In the genomic region with DNA sequence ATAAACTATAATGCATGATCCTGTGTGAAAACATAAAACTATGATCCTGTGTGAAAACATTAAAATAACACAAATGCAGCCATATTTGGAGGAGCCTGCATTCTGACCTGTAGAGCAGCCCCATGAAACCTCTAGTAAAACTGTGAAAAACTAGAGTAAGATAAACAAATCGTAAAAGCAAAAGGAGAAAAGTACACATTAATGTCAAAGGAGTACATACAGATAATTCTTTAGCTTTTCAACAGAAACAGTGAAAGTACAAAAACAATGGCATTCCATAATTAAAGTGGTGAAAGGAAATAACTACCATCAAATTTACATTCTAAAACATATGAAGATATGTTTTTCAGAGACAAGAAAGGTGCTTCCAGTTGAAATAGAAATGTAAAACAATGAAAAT, we compare ENCODE assay signal across 14 cellular contexts.
"Had no signal": no experiment of that assay in that cellular context is flagged by ENCODE, and none has a peak within 500 bp of the region (broad histone marks: within the 10 kb centered on the region; RNA-seq: fewer than 3 reads in every experiment).

No MANE protein-coding gene starts in this region.

- FAIRE-seq: urothelium cell line had no signal

- ATAC-seq: left colon; naive thymus-derived CD4-positive, alpha-beta T cell; pancreas; right cardiac atrium had no signal

- DNase-seq: dermis blood vessel endothelial cell; esophagus squamous epithelium; foreskin fibroblast; kidney; left colon; mammary epithelial cell; naive thymus-derived CD4-positive, alpha-beta T cell; occipital lobe; pancreas; right cardiac atrium; small intestine; stimulated activated CD4-positive, alpha-beta T cell treated with anti-CD3 and anti-CD28 coated beads, Interleukin-2, amount 100 ng/mL, for 48 hours; stimulated activated naive CD4-positive, alpha-beta T cell treated with Interleukin-2 at 50 U/mL for 16 hours had no signal
